Comparison of ENCODE assay signal across 24 cellular contexts in genomic region chr9:132207839-132208615, GRCh38. TPM values are rescaled to one million over a fixed set of nuclear protein-coding genes. Genes with fewer than 3 reads are reported as not detected.
DNase-seq lines count a peak whose midpoint lies in the region; ATAC-seq and TF ChIP-seq lines count a peak whose summit lies in the region.
"Had no signal": no experiment of that assay in that cellular context is flagged by ENCODE, and none has a peak within 500 bp of the region (broad histone marks: within the 10 kb centered on the region; RNA-seq: fewer than 3 reads in every experiment).

No MANE protein-coding gene starts in this region.

- no peak overlapping the region for H3K4ac ChIP-seq in mesenchymal stem cell (ENCODE audit: low read depth in 1 of 2, low read length in 2 of 2)

- DNase-seq in DND-41 (peak; percentile 27), ELF-1 (ENCODE audit: low read depth, low spot score) (peak; percentile 48), mesenchymal stem cell (no peak), cerebellum (ENCODE audit: low spot score) (no peak), GM10266 (ENCODE audit: extremely low spot score) (no peak)
- DNase-seq: activated CD4-positive, alpha-beta T cell treated with anti-CD3 and anti-CD28 coated beads for 4 hours; activated naive CD4-positive, alpha-beta T cell treated with anti-CD3 and anti-CD28 coated beads for 36 hours; aorta; CD4-positive, CD25-positive, alpha-beta regulatory T cell; cortex of kidney; gastrocnemius medialis; hippocampal formation; islet precursor cell; NCI-H526 treated with DMSO at 0.1 percent for 48 hours; pancreas; stimulated activated CD4-positive, alpha-beta T cell treated with anti-CD3 and anti-CD28 coated beads, Interleukin-4, amount 100 ng/mL, for 1 hour had no signal

- H3K27me3 ChIP-seq in DND-41 (ENCODE audit: insufficient read depth, low read length, poor library complexity) (no peaks in the 10 kb centered on the region), mesenchymal stem cell (ENCODE audit: control insufficient read depth in 1 of 2, insufficient read depth in 1 of 2, low read length in 2 of 2) (peaks cover 29 to 65% of the 10 kb centered on the region in 2 experiments)
- H3K27me3 ChIP-seq: cardiac muscle cell, pancreas had no signal

- no peak for TF ChIP-seq CTCF in DND-41 (IDR thresholded peaks at IDR 0.05; ENCODE audit: borderline replicate concordance, extremely low read depth, low read length, poor library complexity, severe bottlenecking)
- TF ChIP-seq CTCF in GM10266 (IDR thresholded peaks at IDR 0.05; ENCODE audit: control insufficient read depth, insufficient read depth, low read depth, missing control alignments), result no peak

- H3K4me2 ChIP-seq in DND-41 (ENCODE audit: insufficient read depth, low read length), result no peak overlapping the region
- no peak overlapping the region for H3K4me2 ChIP-seq in mesenchymal stem cell (ENCODE audit: low read length, poor library complexity, severe bottlenecking)

- H3K4me3 ChIP-seq in DND-41 (ENCODE audit: low read depth in 1 of 2, low read length in 2 of 2), result no peak overlapping the region
- H3K4me3 ChIP-seq in mesenchymal stem cell (ENCODE audit: insufficient read depth in 1 of 2, low read depth in 1 of 2, low read length in 2 of 2), result no peak overlapping the region
- H3K4me3 ChIP-seq: cardiac muscle cell, esophagus muscularis mucosa, gastrocnemius medialis, pancreas, tibial nerve had no signal

- H3K9me3 ChIP-seq in DND-41 (ENCODE audit: insufficient read depth, low read length, severe bottlenecking) (no peaks in the 10 kb centered on the region), mesenchymal stem cell (ENCODE audit: control insufficient read depth, low read length) (peaks cover 10% of the 10 kb centered on the region)
- H3K9me3 ChIP-seq: gastrocnemius medialis, pancreas had no signal

- no peak overlapping the region for H3K18ac ChIP-seq in mesenchymal stem cell (ENCODE audit: low read depth in 1 of 2, low read length in 2 of 2)

- peaks cover 22% of the 10 kb centered on the region for H3K27me3 Mint-ChIP-seq in activated T-helper 17 cell treated with anti-CD3 and anti-CD28 coated beads, Interleukin-2, amount 50 U/mL, for 72 hours
- H3K27me3 Mint-ChIP-seq: natural killer cell treated with Interleukin-12 subunit alpha and Interleukin-12 subunit beta and Interleukin-15 and Interleukin-18, amount 100 ng/mL, for 72 hours had no signal

- H2AFZ ChIP-seq in DND-41 (ENCODE audit: low read depth, low read length) (no peak overlapping the region), mesenchymal stem cell (ENCODE audit: low read depth, low read length) (peak overlapping the region; percentile 42)

- H2BK120ac ChIP-seq in mesenchymal stem cell (ENCODE audit: low read depth, low read length), result no peak overlapping the region

- peak; percentile 69 for ATAC-seq in DND-41 (ENCODE audit: insufficient read depth, low read depth)
- ATAC-seq in activated T-helper 17 cell treated with anti-CD3 and anti-CD28 coated beads, Interleukin-2, amount 50 U/mL, for 72 hours (replicated peaks), result peak; percentile 75
- ATAC-seq in HG02884 (IDR thresholded peaks at IDR 0.05; ENCODE audit: unreplicated experiment), result no peak
- ATAC-seq: gastrocnemius medialis, pancreas had no signal

- H3K4me3 Mint-ChIP-seq in activated T-helper 17 cell treated with anti-CD3 and anti-CD28 coated beads, Interleukin-2, amount 50 U/mL, for 72 hours, result peak overlapping the region; percentile 17
- H3K4me3 Mint-ChIP-seq: activated naive CD4-positive, alpha-beta T cell treated with anti-CD3 and anti-CD28 coated beads for 36 hours; CD4-positive, CD25-positive, alpha-beta regulatory T cell; natural killer cell treated with Interleukin-12 subunit alpha and Interleukin-12 subunit beta and Interleukin-15 and Interleukin-18, amount 100 ng/mL, for 72 hours; T-helper 1 cell treated with Interleukin-12 subunit alpha and Interleukin-12 subunit beta and Interleukin-4 antibody, amounts not matched to agents 30 μg/mL and 1 μg/mL, for 36 hours had no signal

- no peaks in the 10 kb centered on the region for H4K20me1 ChIP-seq in DND-41 (ENCODE audit: insufficient read depth, low read length)

- no peaks in the 10 kb centered on the region for H3K79me1 ChIP-seq in mesenchymal stem cell (replicated peaks; ENCODE audit: low read length, poor library complexity, severe bottlenecking)

- H3K23ac ChIP-seq in mesenchymal stem cell (ENCODE audit: low read length in 2 of 2), result no peak overlapping the region

- H2BK5ac ChIP-seq in mesenchymal stem cell (ENCODE audit: low read depth, low read length, poor library complexity, severe bottlenecking), result no peak overlapping the region

- H4K91ac ChIP-seq in mesenchymal stem cell (ENCODE audit: low read length), result no peak overlapping the region

- H3K79me2 ChIP-seq in DND-41 (ENCODE audit: insufficient read depth, low read length), result no peaks in the 10 kb centered on the region

- H2BK15ac ChIP-seq in mesenchymal stem cell (ENCODE audit: low read depth, poor library complexity, severe bottlenecking), result no peak overlapping the region

- no peak overlapping the region for H2AK5ac ChIP-seq in mesenchymal stem cell (ENCODE audit: low read length, severe bottlenecking)

- WGBS in mesenchymal stem cell, result 56% methylated on average over 16 of the region's 16 CpGs

- H3K36me3 ChIP-seq in DND-41 (ENCODE audit: insufficient read depth, low read length) (no peaks in the 10 kb centered on the region), mesenchymal stem cell (ENCODE audit: control insufficient read depth in 1 of 2, insufficient read depth in 2 of 2, low read depth in 1 of 2, low read length in 2 of 2) (no peaks in the 10 kb centered on the region)
- H3K36me3 ChIP-seq: cardiac muscle cell, esophagus muscularis mucosa, gastrocnemius medialis, pancreas, tibial nerve had no signal

- H3K14ac ChIP-seq in mesenchymal stem cell (ENCODE audit: low read length in 2 of 2), result no peak overlapping the region

- H3K4me1 Mint-ChIP-seq in activated T-helper 17 cell treated with anti-CD3 and anti-CD28 coated beads, Interleukin-2, amount 50 U/mL, for 72 hours, result peaks cover 11% of the 10 kb centered on the region

- H3K27ac ChIP-seq in DND-41 (ENCODE audit: low read length) (no peak overlapping the region), mesenchymal stem cell (ENCODE audit: low read length, poor library complexity, severe bottlenecking) (no peak overlapping the region)
- H3K27ac ChIP-seq: cardiac muscle cell, esophagus muscularis mucosa, gastrocnemius medialis, pancreas, tibial nerve had no signal

- no peak overlapping the region for H2BK12ac ChIP-seq in mesenchymal stem cell (ENCODE audit: low read length in 2 of 2)

- H3K9me3 Mint-ChIP-seq in activated T-helper 17 cell treated with anti-CD3 and anti-CD28 coated beads, Interleukin-2, amount 50 U/mL, for 72 hours, result no peaks in the 10 kb centered on the region
- H3K9me3 Mint-ChIP-seq: natural killer cell treated with Interleukin-12 subunit alpha and Interleukin-12 subunit beta and Interleukin-15 and Interleukin-18, amount 100 ng/mL, for 72 hours; T-helper 1 cell treated with Interleukin-12 subunit alpha and Interleukin-12 subunit beta and Interleukin-4 antibody, amounts not matched to agents 30 μg/mL and 1 μg/mL, for 36 hours had no signal

- H3K9ac ChIP-seq in DND-41 (ENCODE audit: low read depth, low read length), result no peak overlapping the region
- H3K9ac ChIP-seq in mesenchymal stem cell (ENCODE audit: low read length), result no peak overlapping the region

- H3K36me3 Mint-ChIP-seq in activated T-helper 17 cell treated with anti-CD3 and anti-CD28 coated beads, Interleukin-2, amount 50 U/mL, for 72 hours (ENCODE audit: low read depth), result no peaks in the 10 kb centered on the region
- H3K36me3 Mint-ChIP-seq: natural killer cell treated with Interleukin-12 subunit alpha and Interleukin-12 subunit beta and Interleukin-15 and Interleukin-18, amount 100 ng/mL, for 72 hours had no signal

- no peak overlapping the region for H4K8ac ChIP-seq in mesenchymal stem cell (ENCODE audit: low read length)

- peak overlapping the region; percentile 62 for H3K27ac Mint-ChIP-seq in activated T-helper 17 cell treated with anti-CD3 and anti-CD28 coated beads, Interleukin-2, amount 50 U/mL, for 72 hours
- H3K27ac Mint-ChIP-seq: activated naive CD4-positive, alpha-beta T cell treated with anti-CD3 and anti-CD28 coated beads for 36 hours; CD4-positive, CD25-positive, alpha-beta regulatory T cell; T-helper 1 cell treated with Interleukin-12 subunit alpha and Interleukin-12 subunit beta and Interleukin-4 antibody, amounts not matched to agents 30 μg/mL and 1 μg/mL, for 36 hours had no signal

- H3K4me1 ChIP-seq in DND-41 (ENCODE audit: insufficient read depth, low read length), result no peaks in the 10 kb centered on the region
- no peaks in the 10 kb centered on the region for H3K4me1 ChIP-seq in mesenchymal stem cell (ENCODE audit: control insufficient read depth, insufficient read depth, low read depth, low read length)
- H3K4me1 ChIP-seq: esophagus muscularis mucosa, gastrocnemius medialis, pancreas, tibial nerve had no signal

RNA-seq across cellular contexts. Expression of gene NTNG2, which starts 46.2 kb away (rescaled TPM):
- 1 to 10 TPM in 1 of 2 donors, under 1 TPM in 1; 0.82 to 2.2 TPM for total RNA-seq in activated T-helper 17 cell treated with anti-CD3 and anti-CD28 coated beads, Interleukin-2, amount 50 U/mL, for 72 hours
- polyA plus RNA-seq in mesenchymal stem cell (2013, experiment 1 of 2), result 0.99 TPM
- polyA plus RNA-seq in mesenchymal stem cell (2013, experiment 2 of 2), result 0.85 TPM
- total RNA-seq in cerebellum, result 25.0 TPM
- total RNA-seq: HT-29 had no signal

Comparison
In these comparisons a context has a peak if more than half of its experiments do, and no peak if none do; other contexts are left out.
1. DNase-seq: peak in DND-41 (single experiment) and ELF-1 (single experiment); none in mesenchymal stem cell (single experiment), cerebellum (single experiment) and GM10266 (single experiment).